ENCODE assay signal across 23 cellular contexts in genomic region chr7:123723913-123724312, GRCh38.
"Had no signal": no experiment of that assay in that cellular context is flagged by ENCODE, and none has a peak within 500 bp of the region (broad histone marks: within the 10 kb centered on the region; RNA-seq: fewer than 3 reads in every experiment).

No MANE protein-coding gene starts in this region.

- H3K4me3 ChIP-seq: left ventricle myocardium inferior, smooth muscle cell, transverse colon had no signal

- H3K9me3 ChIP-seq: left ventricle myocardium inferior, transverse colon had no signal

- ATAC-seq: foreskin keratinocyte; sciatic nerve; stimulated activated memory B cell treated with anti-CD40 and anti-IgM and Interleukin-4, amounts not matched to agents 10 μg/mL and 1 μg/mL and 100 μg/mL, for 72 hours had no signal

- H3K27ac ChIP-seq: foreskin keratinocyte, left ventricle myocardium inferior, transverse colon had no signal

- H3K27ac Mint-ChIP-seq: activated naive CD4-positive, alpha-beta T cell treated with anti-CD3 and anti-CD28 coated beads, Interleukin-2, amount 10 ng/mL, durations not matched to agents 7 days and 5 days; dendritic cell treated with granulocyte-macrophage colony-stimulating factor and Interleukin-4, amounts not matched to agents 40 ng/mL and 50 ng/mL, for 4 days; stimulated activated memory B cell treated with anti-CD40 and anti-IgM and Interleukin-4, amounts not matched to agents 10 μg/mL and 1 μg/mL and 100 μg/mL, for 72 hours had no signal

- DNase-seq: activated CD4-positive, alpha-beta T cell treated with anti-CD3 and anti-CD28 coated beads for 4 hours; activated CD4-positive, alpha-beta T cell treated with anti-CD3 and anti-CD28 coated beads, Interleukin-2, amount 50 U/mL, for 48 hours; activated CD4-positive, CD25-positive, alpha-beta regulatory T cell; activated effector memory CD4-positive, alpha-beta T cell treated with anti-CD3 and anti-CD28 coated beads, Interleukin-2, amount 50 U/mL, for 16 hours; activated naive CD4-positive, alpha-beta T cell treated with anti-CD3 and anti-CD28 coated beads, Interleukin-2, amount 10 ng/mL, durations not matched to agents 7 days and 5 days; amygdala; effector CD8-positive, alpha-beta T cell; foreskin keratinocyte; immature natural killer cell; kidney glomerular epithelial cell; left ventricle myocardium inferior; mammary epithelial cell; midbrain; occipital lobe; posterior cingulate gyrus; stimulated activated CD4-positive, alpha-beta T cell treated with anti-CD3 and anti-CD28 coated beads, Interleukin-15, amount 100 ng/mL, for 24 hours; T-helper 9 cell; transverse colon had no signal

- H3K27me3 ChIP-seq: foreskin keratinocyte, transverse colon had no signal

- FAIRE-seq: urothelium cell line had no signal

- H3K9me3 Mint-ChIP-seq: activated naive CD4-positive, alpha-beta T cell treated with anti-CD3 and anti-CD28 coated beads, Interleukin-2, amount 10 ng/mL, durations not matched to agents 7 days and 5 days; dendritic cell treated with granulocyte-macrophage colony-stimulating factor and Interleukin-4, amounts not matched to agents 40 ng/mL and 50 ng/mL, for 4 days; immature natural killer cell; stimulated activated memory B cell treated with anti-CD40 and anti-IgM and Interleukin-4, amounts not matched to agents 10 μg/mL and 1 μg/mL and 100 μg/mL, for 72 hours had no signal

- H3K4me3 Mint-ChIP-seq: activated naive CD4-positive, alpha-beta T cell treated with anti-CD3 and anti-CD28 coated beads, Interleukin-2, amount 10 ng/mL, durations not matched to agents 7 days and 5 days; dendritic cell treated with granulocyte-macrophage colony-stimulating factor and Interleukin-4, amounts not matched to agents 40 ng/mL and 50 ng/mL, for 4 days; stimulated activated memory B cell treated with anti-CD40 and anti-IgM and Interleukin-4, amounts not matched to agents 10 μg/mL and 1 μg/mL and 100 μg/mL, for 72 hours had no signal

- H3K27me3 Mint-ChIP-seq: activated naive CD4-positive, alpha-beta T cell treated with anti-CD3 and anti-CD28 coated beads, Interleukin-2, amount 10 ng/mL, durations not matched to agents 7 days and 5 days; dendritic cell treated with granulocyte-macrophage colony-stimulating factor and Interleukin-4, amounts not matched to agents 40 ng/mL and 50 ng/mL, for 4 days; stimulated activated memory B cell treated with anti-CD40 and anti-IgM and Interleukin-4, amounts not matched to agents 10 μg/mL and 1 μg/mL and 100 μg/mL, for 72 hours had no signal

- H3K36me3 ChIP-seq: transverse colon had no signal
